In genomic region chr6:56058636-56059035, GRCh38 we compare ENCODE assay signal across 19 cellular contexts.
A peak's percentile ranks its signal among the peaks of the same experiment; 100 is the strongest.
DNase-seq lines count a peak whose midpoint lies in the region; ATAC-seq, FAIRE-seq and TF ChIP-seq lines count a peak whose summit lies in the region.
"Had no signal": no experiment of that assay in that cellular context is flagged by ENCODE, and none has a peak within 500 bp of the region (broad histone marks: within the 10 kb centered on the region; RNA-seq: fewer than 3 reads in every experiment).

No MANE protein-coding gene starts in this region.

- H3K4me3 ChIP-seq in fibroblast of villous mesenchyme (ENCODE audit: low read depth, low read length): no peak overlapping the region
- H3K4me3 ChIP-seq: A549, GM23338, HAP-1 had no signal

- peak; percentile 41 for FAIRE-seq in H54 (lab: Jason Lieb, UNC)
- FAIRE-seq: A549, G401.6, GM12892 had no signal

- no peak for TF ChIP-seq CTCF in fibroblast of villous mesenchyme (IDR thresholded peaks at IDR 0.05; ENCODE audit: insufficient read depth, low read depth, low read length)

- TF ChIP-seq POLR2A in H54 (IDR thresholded peaks at IDR 0.05; ENCODE audit: low read depth, low read length): no peak

- intact Hi-C loops in left cardiac atrium (cut with DNase I): no loop called here
- intact Hi-C loops in Right ventricle myocardium superior (cut with DNase I): no loop called here

- DNase-seq in H54 (ENCODE audit: insufficient read length, low spot score): no peak
- peak; percentile 56 for DNase-seq in amniotic epithelial cell (ENCODE audit: low read depth)
- DNase-seq in fibroblast of villous mesenchyme (ENCODE audit: low read depth): peak; percentile 43
- DNase-seq in DMS 273 (lab: John Stamatoyannopoulos, UW; ENCODE audit: unreplicated experiment): no peak
- no peak for DNase-seq in left cardiac atrium
- no peak for DNase-seq in Right ventricle myocardium superior
- DNase-seq: 8988T; C1 segment of cervical spinal cord; Calu3; CD4-positive, alpha-beta memory T cell; COR-L47; DMS153; DND-41; HFFc6 had no signal

- ATAC-seq in left cardiac atrium: no peak
- ATAC-seq in Right ventricle myocardium superior (ENCODE audit: poor library complexity): no peak
- ATAC-seq: A549, GM23338 had no signal

Comparison
In these comparisons a context has a peak if more than half of its experiments do, and no peak if none do; other contexts are left out.
1. DNase-seq: peak in amniotic epithelial cell (single experiment) and fibroblast of villous mesenchyme (single experiment); none in H54 (single experiment), DMS 273 (single experiment), left cardiac atrium (single experiment) and Right ventricle myocardium superior (single experiment).